22 cellular contexts compared by ENCODE assay signal in genomic region chr17:51214920-51215319, GRCh38.
"Had no signal": no experiment of that assay in that cellular context is flagged by ENCODE, and none has a peak within 500 bp of the region (broad histone marks: within the 10 kb centered on the region; RNA-seq: fewer than 3 reads in every experiment).

No MANE protein-coding gene starts in this region.

- DNase-seq: activated CD4-positive, alpha-beta memory T cell treated with anti-CD3 and anti-CD28 coated beads for 36 hours; activated CD4-positive, alpha-beta T cell treated with anti-CD3 and anti-CD28 coated beads, Interleukin-2, amount 10 ng/mL, durations not matched to agents 24 days and 14 days; activated CD4-positive, CD25-positive, alpha-beta regulatory T cell treated with anti-CD3 and anti-CD28 coated beads, Interleukin-2, amount 50 U/mL, for 72 hours; activated CD8-positive, alpha-beta memory T cell treated with anti-CD3 and anti-CD28 coated beads, Interleukin-2, amount 50 U/mL, for 4 hours; activated gamma-delta T cell treated with Interleukin-2 at 50 U/mL for 16 hours; activated naive CD8-positive, alpha-beta T cell treated with anti-CD3 and anti-CD28 coated beads, Interleukin-2, amount 50 U/mL, for 24 hours; activated T-cell treated with anti-CD3 and anti-CD28 coated beads, Interleukin-2, amount 50 U/mL, for 24 hours; effector memory CD4-positive, alpha-beta T cell; head of caudate nucleus; hippocampal formation; naive thymus-derived CD8-positive, alpha-beta T cell; occipital lobe; psoas muscle; stimulated activated naive CD8-positive, alpha-beta T cell treated with anti-CD3 and anti-CD28 coated beads, Interleukin-15, Interleukin-2, amounts not matched to agents 100 U/mL and 50 U/mL, for 24 hours; T-helper 9 cell; testis; transverse colon had no signal

- H3K27ac Mint-ChIP-seq: activated CD4-positive, alpha-beta memory T cell treated with anti-CD3 and anti-CD28 coated beads for 36 hours; activated CD4-positive, alpha-beta T cell treated with anti-CD3 and anti-CD28 coated beads, Interleukin-2, amount 10 ng/mL, durations not matched to agents 24 days and 14 days; activated naive CD4-positive, alpha-beta T cell treated with anti-CD3 and anti-CD28 coated beads, Interleukin-2, amount 50 U/mL, for 24 hours; activated naive CD8-positive, alpha-beta T cell treated with anti-CD3 and anti-CD28 coated beads, Interleukin-2, amount 50 U/mL, for 24 hours; activated T-cell treated with anti-CD3 and anti-CD28 coated beads, Interleukin-2, amount 50 U/mL, for 24 hours; activated T-helper 17 cell treated with anti-CD3 and anti-CD28 coated beads, Interleukin-2, amount 50 U/mL, for 72 hours; neural progenitor cell had no signal

- H3K4me3 Mint-ChIP-seq: activated CD4-positive, alpha-beta memory T cell treated with anti-CD3 and anti-CD28 coated beads for 36 hours; activated CD4-positive, alpha-beta T cell treated with anti-CD3 and anti-CD28 coated beads, Interleukin-2, amount 10 ng/mL, durations not matched to agents 24 days and 14 days; activated naive CD4-positive, alpha-beta T cell treated with anti-CD3 and anti-CD28 coated beads, Interleukin-2, amount 50 U/mL, for 24 hours; activated naive CD8-positive, alpha-beta T cell treated with anti-CD3 and anti-CD28 coated beads, Interleukin-2, amount 50 U/mL, for 24 hours; activated T-cell treated with anti-CD3 and anti-CD28 coated beads, Interleukin-2, amount 50 U/mL, for 24 hours; activated T-helper 17 cell treated with anti-CD3 and anti-CD28 coated beads, Interleukin-2, amount 50 U/mL, for 72 hours; central memory CD8-positive, alpha-beta T cell; naive thymus-derived CD8-positive, alpha-beta T cell; neural progenitor cell had no signal

- H3K4me1 Mint-ChIP-seq: activated CD4-positive, alpha-beta T cell treated with anti-CD3 and anti-CD28 coated beads, Interleukin-2, amount 10 ng/mL, durations not matched to agents 24 days and 14 days; activated naive CD8-positive, alpha-beta T cell treated with anti-CD3 and anti-CD28 coated beads, Interleukin-2, amount 50 U/mL, for 24 hours; activated T-helper 17 cell treated with anti-CD3 and anti-CD28 coated beads, Interleukin-2, amount 50 U/mL, for 72 hours; central memory CD8-positive, alpha-beta T cell; neural progenitor cell had no signal

- H3K9me3 Mint-ChIP-seq: activated CD4-positive, alpha-beta memory T cell treated with anti-CD3 and anti-CD28 coated beads for 36 hours; activated CD4-positive, alpha-beta T cell treated with anti-CD3 and anti-CD28 coated beads, Interleukin-2, amount 10 ng/mL, durations not matched to agents 24 days and 14 days; activated naive CD4-positive, alpha-beta T cell treated with anti-CD3 and anti-CD28 coated beads, Interleukin-2, amount 50 U/mL, for 24 hours; activated naive CD8-positive, alpha-beta T cell treated with anti-CD3 and anti-CD28 coated beads, Interleukin-2, amount 50 U/mL, for 24 hours; activated T-cell treated with anti-CD3 and anti-CD28 coated beads, Interleukin-2, amount 50 U/mL, for 24 hours; activated T-helper 17 cell treated with anti-CD3 and anti-CD28 coated beads, Interleukin-2, amount 50 U/mL, for 72 hours; central memory CD8-positive, alpha-beta T cell; naive thymus-derived CD8-positive, alpha-beta T cell; neural progenitor cell had no signal

- ATAC-seq: activated naive CD8-positive, alpha-beta T cell treated with anti-CD3 and anti-CD28 coated beads, Interleukin-2, amount 50 U/mL, for 24 hours; activated T-helper 17 cell treated with anti-CD3 and anti-CD28 coated beads, Interleukin-2, amount 50 U/mL, for 72 hours; gastroesophageal sphincter; naive thymus-derived CD8-positive, alpha-beta T cell; psoas muscle; stimulated activated naive CD8-positive, alpha-beta T cell treated with anti-CD3 and anti-CD28 coated beads, Interleukin-15, Interleukin-2, amounts not matched to agents 100 U/mL and 50 U/mL, for 24 hours had no signal

- H3K27me3 Mint-ChIP-seq: activated CD4-positive, alpha-beta memory T cell treated with anti-CD3 and anti-CD28 coated beads for 36 hours; activated CD4-positive, alpha-beta T cell treated with anti-CD3 and anti-CD28 coated beads, Interleukin-2, amount 10 ng/mL, durations not matched to agents 24 days and 14 days; activated naive CD4-positive, alpha-beta T cell treated with anti-CD3 and anti-CD28 coated beads, Interleukin-2, amount 50 U/mL, for 24 hours; activated naive CD8-positive, alpha-beta T cell treated with anti-CD3 and anti-CD28 coated beads, Interleukin-2, amount 50 U/mL, for 24 hours; activated T-cell treated with anti-CD3 and anti-CD28 coated beads, Interleukin-2, amount 50 U/mL, for 24 hours; activated T-helper 17 cell treated with anti-CD3 and anti-CD28 coated beads, Interleukin-2, amount 50 U/mL, for 72 hours; central memory CD8-positive, alpha-beta T cell; naive thymus-derived CD8-positive, alpha-beta T cell had no signal
